Comparison of ENCODE assay signal across 2 cellular contexts in genomic region chr2:238133499-238134392, GRCh38.
TF ChIP-seq lines count a peak whose summit lies in the region.

No MANE protein-coding gene starts in this region.

TF ChIP-seq in HEK293, 187 proteins besides CTCF, POLR2A, EP300 and RAD21:
- peak; percentile 83; the same call in 1 of the 2 replicates for TF ChIP-seq SCRT1 (tag by site-specific recombination; IDR thresholded peaks at IDR 0.05; ENCODE audit: borderline replicate concordance)
- TF ChIP-seq ZNF112 (tag by site-specific recombination; IDR thresholded peaks at IDR 0.05), result no peak
- TF ChIP-seq ZNF624 (tag by site-specific recombination; IDR thresholded peaks at IDR 0.05), result no peak
- no peak for TF ChIP-seq ZNF626 (tag by site-specific recombination; IDR thresholded peaks at IDR 0.05)
- TF ChIP-seq ZNF16 (tag by site-specific recombination; IDR thresholded peaks at IDR 0.05; ENCODE audit: low read depth), result no peak
- 0 out of 2 replicates have a peak, but pooled peaks have one; percentile 13 for TF ChIP-seq ZNF366 (tag by site-specific recombination; conservative IDR thresholded peaks at IDR 0.05)
- TF ChIP-seq ZFP69B (tag by site-specific recombination; IDR thresholded peaks at IDR 0.05), result no peak
- TF ChIP-seq SCRT2 (tag by site-specific recombination; IDR thresholded peaks at IDR 0.05), result peak; percentile 90
- no peak for TF ChIP-seq ZNF658 (tag by site-specific recombination; IDR thresholded peaks at IDR 0.05)
- no peak for TF ChIP-seq ZNF274 (IDR thresholded peaks at IDR 0.05; ENCODE audit: low read length)
- TF ChIP-seq ZNF274 (tag by site-specific recombination; IDR thresholded peaks at IDR 0.05; ENCODE audit: borderline replicate concordance), result no peak
- TF ChIP-seq ZNF426 (tag by site-specific recombination; IDR thresholded peaks at IDR 0.05), result no peak
- TF ChIP-seq ZNF311 (tag by site-specific recombination; IDR thresholded peaks at IDR 0.05; ENCODE audit: borderline replicate concordance), result no peak
- TF ChIP-seq ZNF155 (tag by site-specific recombination; IDR thresholded peaks at IDR 0.05), result no peak
- no peak for TF ChIP-seq ZFP41 (tag by site-specific recombination; IDR thresholded peaks at IDR 0.05; ENCODE audit: borderline replicate concordance)
- no peak for TF ChIP-seq ZNF341 (tag by site-specific recombination; IDR thresholded peaks at IDR 0.05; ENCODE audit: low read depth)
- TF ChIP-seq SP7 (tag by site-specific recombination; IDR thresholded peaks at IDR 0.05), result no peak
- TF ChIP-seq KLF7 (tag by site-specific recombination; IDR thresholded peaks at IDR 0.05; ENCODE audit: borderline replicate concordance), result no peak
- peak; percentile 37; the same call in 1 of the 2 replicates for TF ChIP-seq PRDM1 (tag by site-specific recombination; IDR thresholded peaks at IDR 0.05)
- TF ChIP-seq KLF10 (tag by site-specific recombination; IDR thresholded peaks at IDR 0.05), result no peak
- TF ChIP-seq ZNF223 (tag by site-specific recombination; IDR thresholded peaks at IDR 0.05), result no peak
- TF ChIP-seq ZNF169 (tag by site-specific recombination; IDR thresholded peaks at IDR 0.05), result no peak

TF ChIP-seq in H1, 55 proteins besides CTCF, POLR2A, EP300 and RAD21:
- TF ChIP-seq YY1 (IDR thresholded peaks at IDR 0.05; ENCODE audit: low read depth, low read length) (no peak), HDAC2 (IDR thresholded peaks at IDR 0.05; ENCODE audit: borderline replicate concordance in 1 of 2, low read depth in 2 of 2, low read length in 2 of 2) (no peak), MAFK (IDR thresholded peaks at IDR 0.05; ENCODE audit: low read depth, low read length) (no peak), MAX (IDR thresholded peaks at IDR 0.05) (no peak), TCF12 (IDR thresholded peaks at IDR 0.05; ENCODE audit: low read depth, low read length) (no peak), JUN (IDR thresholded peaks at IDR 0.05; ENCODE audit: low read depth, low read length) (no peak), POU5F1 (IDR thresholded peaks at IDR 0.05; ENCODE audit: low read depth, low read length) (no peak), CEBPB (IDR thresholded peaks at IDR 0.05; ENCODE audit: low read depth, low read length) (no peak), E2F6 (IDR thresholded peaks at IDR 0.05) (no peak), SRF (IDR thresholded peaks at IDR 0.05; ENCODE audit: low read depth, low read length) (no peak), BRCA1 (IDR thresholded peaks at IDR 0.05; ENCODE audit: low read depth, low read length) (no peak), RBBP5 (IDR thresholded peaks at IDR 0.05; ENCODE audit: borderline replicate concordance, low read depth, low read length) (no peak)
